ENCODE assay signal across 23 cellular contexts in the genomic region with DNA sequence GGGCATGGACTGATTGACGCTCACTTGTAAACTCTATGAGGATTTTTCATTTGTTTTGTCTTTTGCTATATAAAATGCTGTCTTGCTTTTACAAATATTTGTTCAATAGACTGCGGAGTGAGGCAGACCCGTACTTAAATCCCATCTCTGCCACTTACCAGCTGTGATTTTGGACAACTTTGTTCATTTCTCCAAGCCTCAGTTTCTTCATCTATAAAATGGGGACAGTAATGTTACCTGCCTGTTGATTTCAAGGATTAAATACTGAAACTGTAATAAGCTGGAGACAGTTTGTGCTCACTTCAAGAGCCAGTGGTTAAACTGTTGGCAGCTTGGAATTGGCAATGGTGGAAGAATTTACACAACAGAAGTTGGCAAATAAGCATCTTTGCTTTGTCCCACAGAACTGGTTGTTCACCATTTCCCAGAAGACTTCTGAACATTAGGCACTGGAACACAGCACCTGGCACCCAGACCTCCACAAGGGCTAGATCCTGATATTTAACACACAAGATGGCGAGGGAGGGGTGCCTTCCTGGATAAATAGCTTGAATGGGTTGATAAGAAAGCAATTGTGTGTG.
A peak's percentile ranks its signal among the peaks of the same experiment; 100 is the strongest.
DNase-seq lines count a peak whose midpoint lies in the region; ATAC-seq and TF ChIP-seq lines count a peak whose summit lies in the region.
"Had no signal": no experiment of that assay in that cellular context is flagged by ENCODE, and none has a peak within 500 bp of the region (broad histone marks: within the 10 kb centered on the region; RNA-seq: fewer than 3 reads in every experiment).

No MANE protein-coding gene starts in this region.

- H3K4me3 ChIP-seq in SJCRH30 (no peak overlapping the region), right lobe of liver (no peak overlapping the region)
- H3K4me3 ChIP-seq: BLaER1, GM12878 had no signal

- ATAC-seq in left lobe of liver, result peak; percentile 81
- peak; percentile 36 to 76 (median 56) for ATAC-seq in right lobe of liver
- ATAC-seq in omental fat pad (ENCODE audit: low FRiP score), result no peak
- ATAC-seq: GM12878 had no signal

- H3K4me1 ChIP-seq in SJCRH30 (peaks cover 14% of the 10 kb centered on the region), right lobe of liver (peaks cover 0 to 2% (median 0%) of the 10 kb centered on the region in 4 donors)
- H3K4me1 ChIP-seq: BLaER1 had no signal

- 60% methylated on average over 4 of the region's 4 CpGs for WGBS in right lobe of liver (ENCODE audit: insufficient coverage, low coverage, low lambda C conversion rate, missing lambda C conversion rate)

- no peak for TF ChIP-seq CTCF in right lobe of liver (IDR thresholded peaks at IDR 0.05)
- TF ChIP-seq CTCF in omental fat pad (IDR thresholded peaks at IDR 0.05), result no peak

- H3K9me3 ChIP-seq in SJCRH30 (replicated peaks) (no peaks in the 10 kb centered on the region), right lobe of liver (no peaks in the 10 kb centered on the region)
- H3K9me3 ChIP-seq: BE2C, BLaER1 had no signal

- TF ChIP-seq POLR2A in right lobe of liver (IDR thresholded peaks at IDR 0.05), result no peak

- H3K27me3 ChIP-seq in SJCRH30 (no peaks in the 10 kb centered on the region), right lobe of liver (no peaks in the 10 kb centered on the region)
- H3K27me3 ChIP-seq: BE2C, BLaER1 had no signal

- DNase-seq in SJCRH30 (no peak), left lobe of liver (ENCODE audit: low spot score) (no peak), right lobe of liver (no peak), NCI-H1417 (lab: John Stamatoyannopoulos, UW) (no peak), omental fat pad (ENCODE audit: low spot score) (no peak), NCI-H446 treated with DMSO at 0.1 percent for 48 hours (lab: John Stamatoyannopoulos, UW) (no peak)
- DNase-seq: 8988T; ACHN; BE2C; C1 segment of cervical spinal cord; CD4-positive, alpha-beta memory T cell; CD4-positive, CD25-positive, alpha-beta regulatory T cell; CD8-positive, alpha-beta memory T cell; COR-L47; DMS 273 treated with DMSO at 0.1 percent for 48 hours; DMS153; DMS53; DMS79; DND-41; EL; GDM1 had no signal

- H3K27ac ChIP-seq in SJCRH30 (peak overlapping the region; percentile 75), right lobe of liver (no peak overlapping the region)
- H3K27ac ChIP-seq: BLaER1 had no signal

- intact Hi-C loops in right lobe of liver (cut with DNase I), result no loop called here

- H3K36me3 ChIP-seq in SJCRH30, result no peaks in the 10 kb centered on the region
- no peaks in the 10 kb centered on the region for H3K36me3 ChIP-seq in right lobe of liver
- H3K36me3 ChIP-seq: BE2C, BLaER1 had no signal
